ENCODE assay signal across 8 cellular contexts in the genomic region with DNA sequence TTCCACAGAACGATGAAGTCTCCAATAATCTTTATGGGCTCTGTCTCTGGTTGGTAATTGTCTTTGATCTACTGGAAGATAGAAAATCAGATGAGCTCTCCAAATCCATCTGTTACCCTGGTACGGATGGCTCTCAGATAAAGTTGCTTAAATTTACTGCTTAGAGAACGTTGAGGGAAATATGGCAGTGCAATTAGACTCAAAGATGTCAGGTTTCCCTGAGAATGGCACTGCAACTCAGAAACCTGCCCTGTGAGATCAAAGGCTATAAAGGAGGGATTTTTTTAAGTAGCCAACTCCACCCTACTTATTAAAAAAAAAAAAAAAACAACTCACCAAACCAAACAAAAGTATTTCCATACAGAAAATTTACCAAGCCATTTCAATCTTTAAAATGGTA. TPM values are rescaled to one million over a fixed set of nuclear protein-coding genes. Genes with fewer than 3 reads are reported as not detected.
DNase-seq lines count a peak whose midpoint lies in the region; ATAC-seq and TF ChIP-seq lines count a peak whose summit lies in the region.

No MANE protein-coding gene starts in this region.

- H3K4me3 Mint-ChIP-seq in nephron progenitor cell (peak overlapping the region; percentile 28), HFFc6 (no peak overlapping the region)

- H3K27me3 ChIP-seq in BLaER1 (no peaks in the 10 kb centered on the region), body of pancreas (no peaks in the 10 kb centered on the region)

- no peak for TF ChIP-seq CTCF in body of pancreas (IDR thresholded peaks at IDR 0.05)
- TF ChIP-seq CTCF in nephron progenitor cell (IDR thresholded peaks at IDR 0.05): no peak
- no peak for TF ChIP-seq CTCF in HFFc6 (IDR thresholded peaks at IDR 0.05)

- 71% methylated on average over 3 of the region's 3 CpGs for WGBS in body of pancreas, 2 donors

- H3K4me1 Mint-ChIP-seq in nephron progenitor cell: peaks cover 14% of the 10 kb centered on the region
- peaks cover 51% of the 10 kb centered on the region for H3K4me1 Mint-ChIP-seq in HFFc6 (ENCODE audit: low read depth)

- H3K4me3 ChIP-seq in BLaER1: no peak overlapping the region
- peak overlapping the region; percentile 71 for H3K4me3 ChIP-seq in Jurkat, Clone E6-1 (ENCODE audit: low read length)
- H3K4me3 ChIP-seq in body of pancreas: no peak overlapping the region

- H3K36me3 Mint-ChIP-seq in nephron progenitor cell (ENCODE audit: low read depth) (no peaks in the 10 kb centered on the region), HFFc6 (ENCODE audit: low read depth) (no peaks in the 10 kb centered on the region)

- no peaks in the 10 kb centered on the region for H3K9me3 Mint-ChIP-seq in nephron progenitor cell
- no peaks in the 10 kb centered on the region for H3K9me3 Mint-ChIP-seq in HFFc6

- no peak for DNase-seq in Jurkat, Clone E6-1 (ENCODE audit: low read depth, low spot score)
- DNase-seq in body of pancreas (no peak), nephron progenitor cell (no peak), HFFc6 (no peak), Kasumi-1 (lab: John Stamatoyannopoulos, UW) (no peak), NCI-H2196 (lab: John Stamatoyannopoulos, UW; ENCODE audit: unreplicated experiment) (no peak)

- ATAC-seq in body of pancreas (no peak), GM18511 (IDR thresholded peaks at IDR 0.05; ENCODE audit: unreplicated experiment) (no peak)

- TF ChIP-seq POLR2A in body of pancreas (IDR thresholded peaks at IDR 0.05): no peak

- H3K36me3 ChIP-seq in BLaER1: no peaks in the 10 kb centered on the region
- no peaks in the 10 kb centered on the region for H3K36me3 ChIP-seq in body of pancreas (replicated peaks in 1 of 2; ENCODE audit: insufficient read depth in 1 of 2, low read depth in 2 of 2)

- no peak overlapping the region for H3K27ac ChIP-seq in BLaER1
- peak overlapping the region; percentile 4 to 94 (median 86) for H3K27ac ChIP-seq in body of pancreas

- peak overlapping the region; percentile 92 for H3K4me2 ChIP-seq in BLaER1

- intact Hi-C loops in body of pancreas (cut with DNase I): no loop called here

- H3K9ac ChIP-seq in BLaER1: no peak overlapping the region

- H3K4me1 ChIP-seq in BLaER1: peaks cover 34% of the 10 kb centered on the region
- peaks cover 50% of the 10 kb centered on the region for H3K4me1 ChIP-seq in body of pancreas

- H3K27me3 Mint-ChIP-seq in nephron progenitor cell (ENCODE audit: low read depth, poor library complexity): peaks cover 41% of the 10 kb centered on the region
- peaks cover 3% of the 10 kb centered on the region for H3K27me3 Mint-ChIP-seq in HFFc6 (ENCODE audit: insufficient read depth)

- H3K9me3 ChIP-seq in BLaER1 (no peaks in the 10 kb centered on the region), body of pancreas (no peaks in the 10 kb centered on the region)

- no peaks in the 10 kb centered on the region for H4K20me1 ChIP-seq in BLaER1

- H3K27ac Mint-ChIP-seq in nephron progenitor cell: no peak overlapping the region
- H3K27ac Mint-ChIP-seq in HFFc6: no peak overlapping the region

RNA-seq across cellular contexts. Expression of a gene that starts 0.8 kb away (rescaled TPM):
- 3.5 TPM for polyA plus RNA-seq in Jurkat, Clone E6-1 (2012; ENCODE audit: insufficient read depth, insufficient read length)
- total RNA-seq in body of pancreas: 10 to 100 TPM in 1 of 2 donors, 1 to 10 TPM in 1; 5.3 to 13.2 TPM
- total RNA-seq in HFFc6 (2021; fragmentation: NEBNext Ultra II Directional; extraction: Animal tissue kit (Norgen Biotek cat#: 25700)): under 1 TPM; 0.35 to 0.66 (median 0.42) TPM

RNA-seq across cellular contexts. Expression of a gene that starts 30.5 kb away (rescaled TPM):
- polyA plus RNA-seq in Jurkat, Clone E6-1 (2012; ENCODE audit: insufficient read depth, insufficient read length): 17.6 TPM
- 10 to 100 TPM; 46.5 to 53.2 TPM for total RNA-seq in body of pancreas
- total RNA-seq in HFFc6 (2021; fragmentation: NEBNext Ultra II Directional; extraction: Animal tissue kit (Norgen Biotek cat#: 25700)): 10 to 100 TPM; 49.5 to 64.6 (median 58.3) TPM
